ENCODE assay signal across 1 cellular context in the genomic region with DNA sequence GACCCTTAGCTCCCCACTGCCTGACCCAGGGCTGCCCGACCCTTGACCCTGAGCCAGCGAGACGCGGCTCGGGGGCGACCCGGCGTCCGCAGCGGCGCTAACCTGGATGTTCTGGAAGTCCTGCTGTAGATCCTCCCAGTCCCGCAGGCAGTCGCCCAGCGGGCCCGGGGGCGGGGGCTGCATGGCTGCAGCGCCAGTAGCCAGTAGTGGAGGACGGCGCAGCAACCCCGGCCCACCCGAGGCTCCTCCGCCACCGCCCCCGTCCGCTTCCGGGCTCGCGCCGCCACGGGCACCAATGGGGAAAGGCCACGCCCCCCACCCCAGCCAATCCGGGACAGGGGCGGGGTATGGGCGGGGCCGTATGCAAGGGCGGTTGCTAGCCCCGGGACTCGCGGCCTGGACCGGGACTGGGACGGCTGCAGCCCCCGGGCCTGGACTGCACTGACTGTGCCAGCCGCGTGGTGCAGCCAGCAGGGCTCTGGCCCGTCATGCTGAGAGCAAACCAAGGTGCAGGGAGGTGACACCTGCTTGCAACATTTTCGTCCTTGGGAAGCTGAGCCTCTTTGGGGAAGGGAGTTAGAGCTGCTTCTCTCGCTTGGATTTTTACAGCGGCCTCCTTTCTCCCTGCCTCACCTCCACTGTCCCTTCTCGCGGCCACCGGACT.
TF ChIP-seq lines count a peak whose summit lies in the region.

A gene (minus strand): TSS at position 208 of the 664 bp plus-strand sequence. CDS start 25 bp downstream, at position 183.

TF ChIP-seq in HepG2, 621 proteins besides CTCF, POLR2A, EP300 and RAD21 (continued from another document and continues in another):
- TF ChIP-seq, protein P1, sequence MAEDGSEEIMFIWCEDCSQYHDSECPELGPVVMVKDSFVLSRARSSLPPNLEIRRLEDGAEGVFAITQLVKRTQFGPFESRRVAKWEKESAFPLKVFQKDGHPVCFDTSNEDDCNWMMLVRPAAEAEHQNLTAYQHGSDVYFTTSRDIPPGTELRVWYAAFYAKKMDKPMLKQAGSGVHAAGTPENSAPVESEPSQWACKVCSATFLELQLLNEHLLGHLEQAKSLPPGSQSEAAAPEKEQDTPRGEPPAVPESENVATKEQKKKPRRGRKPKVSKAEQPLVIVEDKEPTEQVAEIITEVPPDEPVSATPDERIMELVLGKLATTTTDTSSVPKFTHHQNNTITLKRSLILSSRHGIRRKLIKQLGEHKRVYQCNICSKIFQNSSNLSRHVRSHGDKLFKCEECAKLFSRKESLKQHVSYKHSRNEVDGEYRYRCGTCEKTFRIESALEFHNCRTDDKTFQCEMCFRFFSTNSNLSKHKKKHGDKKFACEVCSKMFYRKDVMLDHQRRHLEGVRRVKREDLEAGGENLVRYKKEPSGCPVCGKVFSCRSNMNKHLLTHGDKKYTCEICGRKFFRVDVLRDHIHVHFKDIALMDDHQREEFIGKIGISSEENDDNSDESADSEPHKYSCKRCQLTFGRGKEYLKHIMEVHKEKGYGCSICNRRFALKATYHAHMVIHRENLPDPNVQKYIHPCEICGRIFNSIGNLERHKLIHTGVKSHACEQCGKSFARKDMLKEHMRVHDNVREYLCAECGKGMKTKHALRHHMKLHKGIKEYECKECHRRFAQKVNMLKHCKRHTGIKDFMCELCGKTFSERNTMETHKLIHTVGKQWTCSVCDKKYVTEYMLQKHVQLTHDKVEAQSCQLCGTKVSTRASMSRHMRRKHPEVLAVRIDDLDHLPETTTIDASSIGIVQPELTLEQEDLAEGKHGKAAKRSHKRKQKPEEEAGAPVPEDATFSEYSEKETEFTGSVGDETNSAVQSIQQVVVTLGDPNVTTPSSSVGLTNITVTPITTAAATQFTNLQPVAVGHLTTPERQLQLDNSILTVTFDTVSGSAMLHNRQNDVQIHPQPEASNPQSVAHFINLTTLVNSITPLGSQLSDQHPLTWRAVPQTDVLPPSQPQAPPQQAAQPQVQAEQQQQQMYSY (CRISPR knock-in tag; IDR thresholded peaks at IDR 0.05), result peak; percentile 94
- TF ChIP-seq, protein P2, sequence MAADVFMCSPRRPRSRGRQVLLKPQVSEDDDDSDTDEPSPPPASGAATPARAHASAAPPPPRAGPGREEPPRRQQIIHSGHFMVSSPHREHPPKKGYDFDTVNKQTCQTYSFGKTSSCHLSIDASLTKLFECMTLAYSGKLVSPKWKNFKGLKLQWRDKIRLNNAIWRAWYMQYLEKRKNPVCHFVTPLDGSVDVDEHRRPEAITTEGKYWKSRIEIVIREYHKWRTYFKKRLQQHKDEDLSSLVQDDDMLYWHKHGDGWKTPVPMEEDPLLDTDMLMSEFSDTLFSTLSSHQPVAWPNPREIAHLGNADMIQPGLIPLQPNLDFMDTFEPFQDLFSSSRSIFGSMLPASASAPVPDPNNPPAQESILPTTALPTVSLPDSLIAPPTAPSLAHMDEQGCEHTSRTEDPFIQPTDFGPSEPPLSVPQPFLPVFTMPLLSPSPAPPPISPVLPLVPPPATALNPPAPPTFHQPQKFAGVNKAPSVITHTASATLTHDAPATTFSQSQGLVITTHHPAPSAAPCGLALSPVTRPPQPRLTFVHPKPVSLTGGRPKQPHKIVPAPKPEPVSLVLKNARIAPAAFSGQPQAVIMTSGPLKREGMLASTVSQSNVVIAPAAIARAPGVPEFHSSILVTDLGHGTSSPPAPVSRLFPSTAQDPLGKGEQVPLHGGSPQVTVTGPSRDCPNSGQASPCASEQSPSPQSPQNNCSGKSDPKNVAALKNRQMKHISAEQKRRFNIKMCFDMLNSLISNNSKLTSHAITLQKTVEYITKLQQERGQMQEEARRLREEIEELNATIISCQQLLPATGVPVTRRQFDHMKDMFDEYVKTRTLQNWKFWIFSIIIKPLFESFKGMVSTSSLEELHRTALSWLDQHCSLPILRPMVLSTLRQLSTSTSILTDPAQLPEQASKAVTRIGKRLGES (CRISPR knock-in tag; IDR thresholded peaks at IDR 0.05; ENCODE audit: borderline replicate concordance), result no peak
- TF ChIP-seq ZNF660 (CRISPR knock-in tag; IDR thresholded peaks at IDR 0.05; ENCODE audit: borderline replicate concordance, low read depth) (no peak), ZNF292 (CRISPR knock-in tag; IDR thresholded peaks at IDR 0.05; ENCODE audit: borderline replicate concordance, low read depth) (peak; percentile 69; the same call in 1 of the 2 replicates), ZNF160 (CRISPR knock-in tag; IDR thresholded peaks at IDR 0.05) (peak; percentile 39; the same call in 1 of the 2 replicates), SRSF4 (IDR thresholded peaks at IDR 0.05; ENCODE audit: low read depth, low read length, poor library complexity, severe bottlenecking) (no peak), SSRP1 (CRISPR knock-in tag; IDR thresholded peaks at IDR 0.05) (no peak), CCDC6 (CRISPR knock-in tag; IDR thresholded peaks at IDR 0.05) (0 out of 2 replicates have a peak, but pooled peaks have one; percentile 58), TBP (CRISPR knock-in tag; IDR thresholded peaks at IDR 0.05) (no peak), KLF11 (CRISPR knock-in tag; IDR thresholded peaks at IDR 0.05) (no peak), RXRB (CRISPR knock-in tag; IDR thresholded peaks at IDR 0.05; ENCODE audit: borderline replicate concordance) (no peak), NFYC (CRISPR knock-in tag; IDR thresholded peaks at IDR 0.05) (peak; percentile 95), ZNF296 (CRISPR knock-in tag; conservative IDR thresholded peaks at IDR 0.05) (no peak; the same call in 1 of the 2 replicates), ZNF180 (CRISPR knock-in tag; IDR thresholded peaks at IDR 0.05; ENCODE audit: borderline replicate concordance, low read depth) (no peak), HNRNPK (IDR thresholded peaks at IDR 0.05; ENCODE audit: low read depth, low read length, poor library complexity, severe bottlenecking) (peak; percentile 41), CBX1 (IDR thresholded peaks at IDR 0.05; ENCODE audit: low read depth) (peak; percentile 82), STAG1 (CRISPR knock-in tag; IDR thresholded peaks at IDR 0.05) (peak; percentile 8), CBX5 (CRISPR knock-in tag; IDR thresholded peaks at IDR 0.05; ENCODE audit: borderline replicate concordance) (peak; percentile 55; the same call in 1 of the 2 replicates), CAMTA2 (CRISPR knock-in tag; IDR thresholded peaks at IDR 0.05; ENCODE audit: borderline replicate concordance) (no peak), ATM (IDR thresholded peaks at IDR 0.05; ENCODE audit: borderline replicate concordance) (no peak), ZNF337 (CRISPR knock-in tag; IDR thresholded peaks at IDR 0.05; ENCODE audit: borderline replicate concordance, low read depth) (no peak), HIVEP1 (CRISPR knock-in tag; IDR thresholded peaks at IDR 0.05) (peak; percentile 62; the same call in 1 of the 2 replicates), ZNF326 (CRISPR knock-in tag; IDR thresholded peaks at IDR 0.05; ENCODE audit: borderline replicate concordance) (no peak), GATAD2A (CRISPR knock-in tag; IDR thresholded peaks at IDR 0.05) (peak; percentile 3; the same call in 1 of the 2 replicates), SRY (CRISPR knock-in tag; IDR thresholded peaks at IDR 0.05) (peak; percentile 50; the same call in 1 of the 2 replicates)
- TF ChIP-seq, protein P3, sequence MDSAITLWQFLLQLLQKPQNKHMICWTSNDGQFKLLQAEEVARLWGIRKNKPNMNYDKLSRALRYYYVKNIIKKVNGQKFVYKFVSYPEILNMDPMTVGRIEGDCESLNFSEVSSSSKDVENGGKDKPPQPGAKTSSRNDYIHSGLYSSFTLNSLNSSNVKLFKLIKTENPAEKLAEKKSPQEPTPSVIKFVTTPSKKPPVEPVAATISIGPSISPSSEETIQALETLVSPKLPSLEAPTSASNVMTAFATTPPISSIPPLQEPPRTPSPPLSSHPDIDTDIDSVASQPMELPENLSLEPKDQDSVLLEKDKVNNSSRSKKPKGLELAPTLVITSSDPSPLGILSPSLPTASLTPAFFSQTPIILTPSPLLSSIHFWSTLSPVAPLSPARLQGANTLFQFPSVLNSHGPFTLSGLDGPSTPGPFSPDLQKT (CRISPR knock-in tag; IDR thresholded peaks at IDR 0.05; ENCODE audit: borderline replicate concordance), result no peak
- TF ChIP-seq, protein P4, sequence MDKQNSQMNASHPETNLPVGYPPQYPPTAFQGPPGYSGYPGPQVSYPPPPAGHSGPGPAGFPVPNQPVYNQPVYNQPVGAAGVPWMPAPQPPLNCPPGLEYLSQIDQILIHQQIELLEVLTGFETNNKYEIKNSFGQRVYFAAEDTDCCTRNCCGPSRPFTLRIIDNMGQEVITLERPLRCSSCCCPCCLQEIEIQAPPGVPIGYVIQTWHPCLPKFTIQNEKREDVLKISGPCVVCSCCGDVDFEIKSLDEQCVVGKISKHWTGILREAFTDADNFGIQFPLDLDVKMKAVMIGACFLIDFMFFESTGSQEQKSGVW (CRISPR knock-in tag; IDR thresholded peaks at IDR 0.05; ENCODE audit: borderline replicate concordance), result no peak
- TF ChIP-seq, protein P5, sequence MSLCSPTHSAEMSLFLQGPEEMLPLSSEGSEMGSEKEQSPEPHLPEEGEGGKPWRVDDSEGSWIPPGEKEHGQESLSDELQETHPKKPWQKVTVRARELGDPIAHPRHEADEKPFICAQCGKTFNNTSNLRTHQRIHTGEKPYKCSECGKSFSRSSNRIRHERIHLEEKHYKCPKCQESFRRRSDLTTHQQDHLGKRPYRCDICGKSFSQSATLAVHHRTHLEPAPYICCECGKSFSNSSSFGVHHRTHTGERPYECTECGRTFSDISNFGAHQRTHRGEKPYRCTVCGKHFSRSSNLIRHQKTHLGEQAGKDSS (CRISPR knock-in tag; IDR thresholded peaks at IDR 0.05; ENCODE audit: borderline replicate concordance, low read depth), result no peak; the same call in 1 of the 2 replicates
- TF ChIP-seq, protein P6, sequence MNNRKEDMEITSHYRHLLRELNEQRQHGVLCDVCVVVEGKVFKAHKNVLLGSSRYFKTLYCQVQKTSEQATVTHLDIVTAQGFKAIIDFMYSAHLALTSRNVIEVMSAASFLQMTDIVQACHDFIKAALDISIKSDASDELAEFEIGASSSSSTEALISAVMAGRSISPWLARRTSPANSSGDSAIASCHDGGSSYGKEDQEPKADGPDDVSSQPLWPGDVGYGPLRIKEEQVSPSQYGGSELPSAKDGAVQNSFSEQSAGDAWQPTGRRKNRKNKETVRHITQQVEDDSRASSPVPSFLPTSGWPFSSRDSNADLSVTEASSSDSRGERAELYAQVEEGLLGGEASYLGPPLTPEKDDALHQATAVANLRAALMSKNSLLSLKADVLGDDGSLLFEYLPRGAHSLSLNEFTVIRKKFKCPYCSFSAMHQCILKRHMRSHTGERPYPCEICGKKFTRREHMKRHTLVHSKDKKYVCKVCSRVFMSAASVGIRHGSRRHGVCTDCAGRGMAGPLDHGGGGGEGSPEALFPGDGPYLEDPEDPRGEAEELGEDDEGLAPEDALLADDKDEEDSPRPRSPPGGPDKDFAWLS (CRISPR knock-in tag; IDR thresholded peaks at IDR 0.05; ENCODE audit: borderline replicate concordance), result no peak
- TF ChIP-seq, protein P7, sequence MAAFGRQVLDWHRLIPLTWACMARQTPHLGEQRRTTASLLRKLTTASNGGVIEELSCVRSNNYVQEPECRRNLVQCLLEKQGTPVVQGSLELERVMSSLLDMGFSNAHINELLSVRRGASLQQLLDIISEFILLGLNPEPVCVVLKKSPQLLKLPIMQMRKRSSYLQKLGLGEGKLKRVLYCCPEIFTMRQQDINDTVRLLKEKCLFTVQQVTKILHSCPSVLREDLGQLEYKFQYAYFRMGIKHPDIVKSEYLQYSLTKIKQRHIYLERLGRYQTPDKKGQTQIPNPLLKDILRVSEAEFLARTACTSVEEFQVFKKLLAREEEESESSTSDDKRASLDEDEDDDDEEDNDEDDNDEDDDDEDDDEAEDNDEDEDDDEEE (CRISPR knock-in tag; IDR thresholded peaks at IDR 0.05), result peak; percentile 87; the same call in 1 of the 2 replicates
- TF ChIP-seq, protein P8, sequence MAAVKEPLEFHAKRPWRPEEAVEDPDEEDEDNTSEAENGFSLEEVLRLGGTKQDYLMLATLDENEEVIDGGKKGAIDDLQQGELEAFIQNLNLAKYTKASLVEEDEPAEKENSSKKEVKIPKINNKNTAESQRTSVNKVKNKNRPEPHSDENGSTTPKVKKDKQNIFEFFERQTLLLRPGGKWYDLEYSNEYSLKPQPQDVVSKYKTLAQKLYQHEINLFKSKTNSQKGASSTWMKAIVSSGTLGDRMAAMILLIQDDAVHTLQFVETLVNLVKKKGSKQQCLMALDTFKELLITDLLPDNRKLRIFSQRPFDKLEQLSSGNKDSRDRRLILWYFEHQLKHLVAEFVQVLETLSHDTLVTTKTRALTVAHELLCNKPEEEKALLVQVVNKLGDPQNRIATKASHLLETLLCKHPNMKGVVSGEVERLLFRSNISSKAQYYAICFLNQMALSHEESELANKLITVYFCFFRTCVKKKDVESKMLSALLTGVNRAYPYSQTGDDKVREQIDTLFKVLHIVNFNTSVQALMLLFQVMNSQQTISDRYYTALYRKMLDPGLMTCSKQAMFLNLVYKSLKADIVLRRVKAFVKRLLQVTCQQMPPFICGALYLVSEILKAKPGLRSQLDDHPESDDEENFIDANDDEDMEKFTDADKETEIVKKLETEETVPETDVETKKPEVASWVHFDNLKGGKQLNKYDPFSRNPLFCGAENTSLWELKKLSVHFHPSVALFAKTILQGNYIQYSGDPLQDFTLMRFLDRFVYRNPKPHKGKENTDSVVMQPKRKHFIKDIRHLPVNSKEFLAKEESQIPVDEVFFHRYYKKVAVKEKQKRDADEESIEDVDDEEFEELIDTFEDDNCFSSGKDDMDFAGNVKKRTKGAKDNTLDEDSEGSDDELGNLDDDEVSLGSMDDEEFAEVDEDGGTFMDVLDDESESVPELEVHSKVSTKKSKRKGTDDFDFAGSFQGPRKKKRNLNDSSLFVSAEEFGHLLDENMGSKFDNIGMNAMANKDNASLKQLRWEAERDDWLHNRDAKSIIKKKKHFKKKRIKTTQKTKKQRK (IDR thresholded peaks at IDR 0.05; ENCODE audit: low read length), result no peak
- TF ChIP-seq, protein P9, sequence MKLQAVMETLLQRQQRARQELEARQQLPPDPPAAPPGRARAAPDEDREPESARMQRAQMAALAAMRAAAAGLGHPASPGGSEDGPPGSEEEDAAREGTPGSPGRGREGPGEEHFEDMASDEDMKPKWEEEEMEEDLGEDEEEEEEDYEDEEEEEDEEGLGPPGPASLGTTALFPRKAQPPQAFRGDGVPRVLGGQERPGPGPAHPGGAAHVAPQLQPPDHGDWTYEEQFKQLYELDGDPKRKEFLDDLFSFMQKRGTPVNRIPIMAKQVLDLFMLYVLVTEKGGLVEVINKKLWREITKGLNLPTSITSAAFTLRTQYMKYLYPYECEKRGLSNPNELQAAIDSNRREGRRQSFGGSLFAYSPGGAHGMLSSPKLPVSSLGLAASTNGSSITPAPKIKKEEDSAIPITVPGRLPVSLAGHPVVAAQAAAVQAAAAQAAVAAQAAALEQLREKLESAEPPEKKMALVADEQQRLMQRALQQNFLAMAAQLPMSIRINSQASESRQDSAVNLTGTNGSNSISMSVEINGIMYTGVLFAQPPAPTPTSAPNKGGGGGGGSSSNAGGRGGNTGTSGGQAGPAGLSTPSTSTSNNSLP (IDR thresholded peaks at IDR 0.05; ENCODE audit: low read depth, low read length), result no peak
- TF ChIP-seq, protein P10, sequence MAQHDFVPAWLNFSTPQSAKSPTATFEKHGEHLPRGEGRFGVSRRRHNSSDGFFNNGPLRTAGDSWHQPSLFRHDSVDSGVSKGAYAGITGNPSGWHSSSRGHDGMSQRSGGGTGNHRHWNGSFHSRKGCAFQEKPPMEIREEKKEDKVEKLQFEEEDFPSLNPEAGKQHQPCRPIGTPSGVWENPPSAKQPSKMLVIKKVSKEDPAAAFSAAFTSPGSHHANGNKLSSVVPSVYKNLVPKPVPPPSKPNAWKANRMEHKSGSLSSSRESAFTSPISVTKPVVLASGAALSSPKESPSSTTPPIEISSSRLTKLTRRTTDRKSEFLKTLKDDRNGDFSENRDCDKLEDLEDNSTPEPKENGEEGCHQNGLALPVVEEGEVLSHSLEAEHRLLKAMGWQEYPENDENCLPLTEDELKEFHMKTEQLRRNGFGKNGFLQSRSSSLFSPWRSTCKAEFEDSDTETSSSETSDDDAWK (CRISPR knock-in tag; IDR thresholded peaks at IDR 0.05), result no peak
